8 cellular contexts compared by ENCODE assay signal in the genomic region with DNA sequence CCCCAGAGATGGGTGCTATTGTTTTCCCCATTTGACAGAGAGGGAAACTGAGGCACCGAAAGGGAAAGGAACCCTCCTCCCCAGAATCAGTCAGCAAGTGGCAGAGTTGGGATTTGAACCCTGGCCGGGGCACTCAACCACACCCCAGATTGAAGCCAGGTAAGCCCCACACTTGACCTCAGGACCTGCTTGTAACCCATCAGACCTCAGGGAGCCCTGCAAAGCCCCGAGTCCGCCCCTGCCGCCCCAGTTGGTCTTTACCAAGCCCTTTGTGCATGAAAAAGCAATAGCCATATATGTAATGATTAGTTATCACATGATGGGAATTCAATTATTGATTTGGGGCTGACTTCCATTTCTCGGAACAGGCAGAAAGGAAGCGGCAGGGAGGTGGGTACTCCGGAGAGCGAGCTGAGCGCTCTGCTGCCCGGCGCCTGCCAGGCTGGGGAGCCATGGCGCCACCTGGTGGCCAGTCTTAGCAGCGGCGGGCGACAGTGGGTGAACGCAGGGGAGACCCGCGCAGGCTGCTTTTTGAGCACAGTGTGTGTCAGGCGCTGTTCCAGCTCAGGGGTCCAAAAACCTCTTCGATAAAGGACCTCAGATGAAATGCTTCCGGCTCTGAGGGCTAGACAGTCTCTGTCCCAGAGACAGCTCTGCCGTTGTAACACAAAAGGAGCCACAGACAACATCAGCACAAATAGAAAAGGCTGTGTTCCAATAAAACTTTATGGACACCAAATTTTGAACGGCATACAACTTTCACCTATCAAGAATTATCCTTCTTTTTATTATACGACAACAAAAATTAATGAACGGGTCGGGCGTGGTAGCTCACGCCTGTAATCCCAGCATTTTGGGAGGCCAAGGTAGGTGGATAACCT.
A peak's percentile ranks its signal among the peaks of the same experiment; 100 is the strongest.
DNase-seq lines count a peak whose midpoint lies in the region; ATAC-seq and TF ChIP-seq lines count a peak whose summit lies in the region.

No MANE protein-coding gene starts in this region.

- H3K4me2 ChIP-seq in osteoblast (ENCODE audit: insufficient read depth, low read length), result peak overlapping the region; percentile 59

- H4K20me1 ChIP-seq in osteoblast (ENCODE audit: insufficient read depth, low read length), result no peaks in the 10 kb centered on the region

- H3K27me3 ChIP-seq in RWPE2 (ENCODE audit: insufficient read depth, poor library complexity, severe bottlenecking) (no peaks in the 10 kb centered on the region), foreskin keratinocyte (no peaks in the 10 kb centered on the region), osteoblast (ENCODE audit: insufficient read depth, low read length) (peaks cover 3% of the 10 kb centered on the region), thoracic aorta (replicated peaks; ENCODE audit: insufficient read depth) (no peaks in the 10 kb centered on the region)

- H3K4me3 ChIP-seq in RWPE2 (ENCODE audit: severe bottlenecking), result no peak overlapping the region
- H3K4me3 ChIP-seq in osteoblast (ENCODE audit: insufficient read depth, low read length), result no peak overlapping the region
- no peak overlapping the region for H3K4me3 ChIP-seq in thoracic aorta

- DNase-seq in COLO668 (lab: John Stamatoyannopoulos, UW; ENCODE audit: unreplicated experiment) (peak; percentile 25), HS-5 (ENCODE audit: low read depth) (peak; percentile 24), RWPE2 (ENCODE audit: low spot score) (no peak), foreskin keratinocyte (peak in 1 of 2 donors; percentile 27), osteoblast (ENCODE audit: insufficient read length, low spot score, missing footprints) (peak; percentile 92), thoracic aorta (ENCODE audit: low spot score) (no peak)
- DNase-seq in activated T-helper 9 cell treated with anti-CD3 and anti-CD28 coated beads, Interleukin-2, amount 50 U/mL, for 16 hours (ENCODE audit: low read depth), result peak; percentile 72

- H3K4me1 ChIP-seq in RWPE2 (ENCODE audit: insufficient read depth, poor library complexity, severe bottlenecking) (no peaks in the 10 kb centered on the region), foreskin keratinocyte (no peaks in the 10 kb centered on the region), osteoblast (ENCODE audit: insufficient read depth, low read length) (no peaks in the 10 kb centered on the region), thoracic aorta (ENCODE audit: control insufficient read depth in 1 of 2, low read depth in 2 of 2) (no peaks in the 10 kb centered on the region)

- H3K9me3 ChIP-seq in RWPE2 (ENCODE audit: severe bottlenecking) (no peaks in the 10 kb centered on the region), osteoblast (ENCODE audit: low read depth, low read length) (no peaks in the 10 kb centered on the region), thoracic aorta (no peaks in the 10 kb centered on the region)

- TF ChIP-seq CTCF in RWPE2 (IDR thresholded peaks at IDR 0.05; ENCODE audit: poor library complexity, severe bottlenecking) (peak; percentile 97), foreskin keratinocyte (conservative IDR thresholded peaks at IDR 0.05) (peak; percentile 91), osteoblast (IDR thresholded peaks at IDR 0.05; ENCODE audit: extremely low read depth, low read depth, low read length) (peak; percentile 86), thoracic aorta (IDR thresholded peaks at IDR 0.05) (peak; percentile 98)

- ATAC-seq in RWPE2 (ENCODE audit: low read depth) (peak; percentile 84), foreskin keratinocyte (peak; percentile 53), thoracic aorta (ENCODE audit: insufficient number of reproducible peaks, low FRiP score, low read depth) (no peak), HG03175 (IDR thresholded peaks at IDR 0.05; ENCODE audit: unreplicated experiment) (no peak)

- H3K36me3 ChIP-seq in RWPE2 (ENCODE audit: low read depth) (no peaks in the 10 kb centered on the region), osteoblast (ENCODE audit: insufficient read depth, low read length) (no peaks in the 10 kb centered on the region), thoracic aorta (no peaks in the 10 kb centered on the region)

- peak overlapping the region; percentile 86 for H2AFZ ChIP-seq in osteoblast (ENCODE audit: low read length)

- no peak overlapping the region for H3K27ac ChIP-seq in RWPE2 (ENCODE audit: poor library complexity, severe bottlenecking)
- no peak overlapping the region for H3K27ac ChIP-seq in foreskin keratinocyte
- no peak overlapping the region for H3K27ac ChIP-seq in osteoblast (ENCODE audit: low read depth, low read length)
- H3K27ac ChIP-seq in thoracic aorta, result no peak overlapping the region

- H3K79me2 ChIP-seq in osteoblast (ENCODE audit: insufficient read depth, low read length), result no peaks in the 10 kb centered on the region

Comparison
In these comparisons a context has a peak if more than half of its experiments do, and no peak if none do; other contexts are left out.
1. DNase-seq: peak in COLO668 (single experiment), HS-5 (single experiment), activated T-helper 9 cell treated with anti-CD3 and anti-CD28 coated beads, Interleukin-2, amount 50 U/mL, for 16 hours (single experiment) and osteoblast (single experiment); none in RWPE2 (single experiment) and thoracic aorta (single experiment).
2. ATAC-seq: peak in RWPE2 (single experiment) and foreskin keratinocyte (single experiment); none in thoracic aorta (single experiment) and HG03175 (single experiment).
3. Peak in every context shown above with its lines, with median percentiles within 50 percentile points of each other: CTCF ChIP-seq.